In genomic region chr20:57988422-57988821, GRCh38 we compare ENCODE assay signal across 26 cellular contexts.
DNase-seq lines count a peak whose midpoint lies in the region; ATAC-seq, FAIRE-seq and TF ChIP-seq lines count a peak whose summit lies in the region.
"Had no signal": no experiment of that assay in that cellular context is flagged by ENCODE, and none has a peak within 500 bp of the region (broad histone marks: within the 10 kb centered on the region; RNA-seq: fewer than 3 reads in every experiment).

No MANE protein-coding gene starts in this region.

- H4K20me1 ChIP-seq in HepG2 (ENCODE audit: insufficient read depth, low read length) (no peaks in the 10 kb centered on the region; the same call in 1 of the 2 replicates), smooth muscle cell (ENCODE audit: low read depth) (no peaks in the 10 kb centered on the region)
- H4K20me1 ChIP-seq: BLaER1 had no signal

- CTCF ChIA-PET in HepG2 (lab: Yijun Ruan, JAX; ENCODE audit: low intra/inter-chr PET ratio, low total read pairs) = no interaction called here

- no peak overlapping the region for H3K27ac Mint-ChIP-seq in chondrocyte (ENCODE audit: unreplicated experiment)
- H3K27ac Mint-ChIP-seq: CD14-positive monocyte; CD4-positive, alpha-beta memory T cell; CD4-positive, CD25-positive, alpha-beta regulatory T cell; CD8-positive, alpha-beta memory T cell had no signal

- no peak for DNase-seq in HepG2 (ENCODE audit: low spot score)
- DNase-seq in right lobe of liver = no peak
- DNase-seq in smooth muscle cell (lab: John Stamatoyannopoulos, UW; ENCODE audit: unreplicated experiment) = no peak
- DNase-seq in GM19240 (ENCODE audit: insufficient read length, low spot score) = no peak
- DNase-seq in chondrocyte (ENCODE audit: low spot score) = no peak
- DNase-seq: 8988T; ACHN; BE2C; C1 segment of cervical spinal cord; CD4-positive, alpha-beta memory T cell; CD4-positive, CD25-positive, alpha-beta regulatory T cell; CD8-positive, alpha-beta memory T cell; COR-L47; DMS 273 treated with DMSO at 0.1 percent for 48 hours; DMS153; DMS53; DMS79; DND-41; EL; GDM1 had no signal

- no peak for TF ChIP-seq CTCF in HepG2 (CRISPR knock-in tag; IDR thresholded peaks at IDR 0.05)
- no peak for TF ChIP-seq CTCF in right lobe of liver (IDR thresholded peaks at IDR 0.05)
- TF ChIP-seq CTCF in smooth muscle cell (IDR thresholded peaks at IDR 0.05; ENCODE audit: borderline replicate concordance, insufficient read depth, poor library complexity, severe bottlenecking) = no peak
- TF ChIP-seq CTCF in chondrocyte (IDR thresholded peaks at IDR 0.05) = no peak

- no peaks in the 10 kb centered on the region for H3K36me3 Mint-ChIP-seq in chondrocyte (ENCODE audit: low read depth)
- H3K36me3 Mint-ChIP-seq: CD14-positive monocyte; CD4-positive, alpha-beta memory T cell; CD4-positive, CD25-positive, alpha-beta regulatory T cell; CD8-positive, alpha-beta memory T cell had no signal

- no TSS peak for BruUV-seq in HepG2 (replicated peaks; lab: Mats Ljungman, UMichigan)

- H3K4me3 Mint-ChIP-seq in chondrocyte (ENCODE audit: unreplicated experiment) = no peak overlapping the region
- H3K4me3 Mint-ChIP-seq: CD4-positive, alpha-beta memory T cell; CD4-positive, CD25-positive, alpha-beta regulatory T cell; CD8-positive, alpha-beta memory T cell had no signal

- H3K9me3 ChIP-seq in HepG2 (ENCODE audit: low read length) = no peaks in the 10 kb centered on the region
- H3K9me3 ChIP-seq in right lobe of liver = no peaks in the 10 kb centered on the region
- no peaks in the 10 kb centered on the region for H3K9me3 ChIP-seq in smooth muscle cell (replicated peaks; ENCODE audit: low read depth)
- H3K9me3 ChIP-seq: BE2C, BLaER1 had no signal

- POLR2A ChIA-PET in HepG2 (lab: Yijun Ruan, JAX) = no interaction called here

- TF ChIP-seq EP300 in HepG2 (IDR thresholded peaks at IDR 0.05; ENCODE audit: low read depth in 2 of 2, low read length in 2 of 2) = no peak
- no peak for TF ChIP-seq EP300 in HepG2 (CRISPR knock-in tag; IDR thresholded peaks at IDR 0.05; ENCODE audit: borderline replicate concordance)

- peaks cover 3% of the 10 kb centered on the region for H3F3A ChIP-seq in smooth muscle cell (ENCODE audit: low read depth)

- TF ChIP-seq POLR2A in HepG2 (IDR thresholded peaks at IDR 0.05; ENCODE audit: insufficient read depth in 1 of 2, low read depth in 2 of 2, low read length in 2 of 2) = no peak
- TF ChIP-seq POLR2A in right lobe of liver (IDR thresholded peaks at IDR 0.05) = no peak

- H3K4me2 ChIP-seq in HepG2 (ENCODE audit: low read depth, low read length) (no peak overlapping the region), smooth muscle cell (peak overlapping the region; percentile 7)
- H3K4me2 ChIP-seq: BLaER1 had no signal

- H2AFZ ChIP-seq in HepG2 (ENCODE audit: low read length) = no peak overlapping the region
- no peak overlapping the region for H2AFZ ChIP-seq in smooth muscle cell (ENCODE audit: low read depth)

- H3K36me3 ChIP-seq in HepG2 (replicated peaks in 1 of 2; ENCODE audit: control insufficient read depth in 1 of 2, insufficient read depth in 2 of 2, low read length in 2 of 2) (no peaks in the 10 kb centered on the region), right lobe of liver (no peaks in the 10 kb centered on the region), smooth muscle cell (ENCODE audit: low read depth) (no peaks in the 10 kb centered on the region)
- H3K36me3 ChIP-seq: BE2C, BLaER1 had no signal

- no peak overlapping the region for H3K4me3 ChIP-seq in HepG2 (replicated peaks in 1 of 3; ENCODE audit: insufficient read depth in 1 of 3, low read depth in 2 of 3, low read length in 3 of 3)
- H3K4me3 ChIP-seq in right lobe of liver = no peak overlapping the region
- no peak overlapping the region for H3K4me3 ChIP-seq in smooth muscle cell
- H3K4me3 ChIP-seq: BLaER1, GM12878 had no signal

- H3K4me1 ChIP-seq in HepG2 (ENCODE audit: insufficient read depth, low read length) (no peaks in the 10 kb centered on the region), right lobe of liver (no peaks in the 10 kb centered on the region), smooth muscle cell (ENCODE audit: low read depth) (no peaks in the 10 kb centered on the region)

- no peaks in the 10 kb centered on the region for H3K79me2 ChIP-seq in HepG2 (ENCODE audit: insufficient read depth, low read length)
- H3K79me2 ChIP-seq in smooth muscle cell (ENCODE audit: low read depth) = no peaks in the 10 kb centered on the region

- H3K9ac ChIP-seq in HepG2 (ENCODE audit: insufficient read depth, low read depth, low read length) (no peak overlapping the region), smooth muscle cell (ENCODE audit: low read depth) (no peak overlapping the region)
- H3K9ac ChIP-seq: BLaER1 had no signal

- H3K27me3 Mint-ChIP-seq in chondrocyte (ENCODE audit: low read depth) = no peaks in the 10 kb centered on the region

- peaks cover 0 to 36% of the 10 kb centered on the region in 2 experiments; a peak in 3 of 5 replicates for H3K27me3 ChIP-seq in HepG2 (ENCODE audit: control insufficient read depth in 1 of 2, insufficient read depth in 2 of 2, low read length in 2 of 2)
- H3K27me3 ChIP-seq in right lobe of liver = no peaks in the 10 kb centered on the region
- no peaks in the 10 kb centered on the region for H3K27me3 ChIP-seq in smooth muscle cell (ENCODE audit: low read depth)
- H3K27me3 ChIP-seq: BE2C, BLaER1 had no signal

- no peaks in the 10 kb centered on the region for H3K9me3 Mint-ChIP-seq in chondrocyte (ENCODE audit: low read depth)
- H3K9me3 Mint-ChIP-seq: CD14-positive monocyte; CD4-positive, alpha-beta memory T cell; CD4-positive, CD25-positive, alpha-beta regulatory T cell; CD8-positive, alpha-beta memory T cell had no signal

- ATAC-seq in HepG2 (no peak), right lobe of liver (no peak)
- ATAC-seq: GM12878 had no signal

- no peak for FAIRE-seq in HepG2 (lab: Jason Lieb, UNC)
- FAIRE-seq: A204.1, GM12878, GM12892, GM18507 had no signal

- no peak for TF ChIP-seq RAD21 in HepG2 (CRISPR knock-in tag; IDR thresholded peaks at IDR 0.05)

- in situ Hi-C loops in HepG2 (cut with HindIII; ENCODE audit: extremely low pct_ligation_motif_present, low pct_unique_long_range_greater_than_20kb) = no loop called here

- intact Hi-C loops in HepG2 (cut with micrococcal nuclease; ENCODE audit: unreplicated experiment) = no loop called here
- intact Hi-C loops in right lobe of liver (cut with DNase I) = no loop called here

- H3K27ac ChIP-seq in HepG2 (ENCODE audit: extremely low read length, insufficient read depth, low read length) (no peak overlapping the region), right lobe of liver (no peak overlapping the region), smooth muscle cell (ENCODE audit: low read depth) (no peak overlapping the region)
- H3K27ac ChIP-seq: BLaER1 had no signal

- 14% methylated on average over 3 of the region's 3 CpGs for WGBS in HepG2 (ENCODE audit: low lambda C conversion rate)
- WGBS in right lobe of liver (ENCODE audit: insufficient coverage, low coverage, low lambda C conversion rate, missing lambda C conversion rate) = 53% methylated on average over 3 of the region's 3 CpGs
- WGBS in smooth muscle cell (ENCODE audit: low lambda C conversion rate) = 89% methylated on average over 3 of the region's 3 CpGs

- peaks cover 22% of the 10 kb centered on the region for H3K4me1 Mint-ChIP-seq in chondrocyte (ENCODE audit: low read depth)
- H3K4me1 Mint-ChIP-seq: CD14-positive monocyte; CD4-positive, alpha-beta memory T cell; CD4-positive, CD25-positive, alpha-beta regulatory T cell; CD8-positive, alpha-beta memory T cell had no signal

TF ChIP-seq in HepG2, 621 proteins besides CTCF, POLR2A, EP300 and RAD21:
- TF ChIP-seq REL (CRISPR knock-in tag; conservative IDR thresholded peaks at IDR 0.05) = no peak
- peak; percentile 87 for TF ChIP-seq CREB1 (IDR thresholded peaks at IDR 0.05)
- TF ChIP-seq CREB1 (CRISPR knock-in tag; IDR thresholded peaks at IDR 0.05) = no peak
